ENCODE assay signal across 1 cellular context in genomic region chr17:42016411-42016831, GRCh38.
TF ChIP-seq lines count a peak whose summit lies in the region.

No MANE protein-coding gene starts in this region.

TF ChIP-seq in HCT116, 20 proteins besides CTCF, POLR2A, EP300 and RAD21:
- TF ChIP-seq REST (IDR thresholded peaks at IDR 0.05; ENCODE audit: low read depth) (no peak), CBX3 (IDR thresholded peaks at IDR 0.05; ENCODE audit: low read depth) (no peak)
